Comparison of ENCODE assay signal across 26 cellular contexts in genomic region chr6:16578695-16579094, GRCh38.
"Had no signal": no experiment of that assay in that cellular context is flagged by ENCODE, and none has a peak within 500 bp of the region (broad histone marks: within the 10 kb centered on the region; RNA-seq: fewer than 3 reads in every experiment).

No MANE protein-coding gene starts in this region.

- H3K9ac ChIP-seq: KMS-11 had no signal

- H3K4me1 ChIP-seq: adrenal gland had no signal

- H3K4me2 ChIP-seq: KMS-11 had no signal

- H3K9me3 ChIP-seq: adrenal gland, MG63, SJSA1 had no signal

- H3K4me3 ChIP-seq: adrenal gland, MG63, SJSA1 had no signal

- H3K9me3 Mint-ChIP-seq: activated CD8-positive, alpha-beta T cell treated with anti-CD3 and anti-CD28 coated beads for 36 hours; activated naive CD4-positive, alpha-beta T cell treated with anti-CD3 and anti-CD28 coated beads, Interleukin-2, amount 10 ng/mL, durations not matched to agents 7 days and 5 days; activated naive CD8-positive, alpha-beta T cell treated with anti-CD3 and anti-CD28 coated beads, Interleukin-2, amount 10 ng/mL, durations not matched to agents 7 days and 5 days; activated T-cell treated with anti-CD3 and anti-CD28 coated beads, Interleukin-2, amount 50 U/mL, for 72 hours; activated T-helper 2 cell treated with anti-CD3 and anti-CD28 coated beads, Interferon-gamma antibody, Interleukin-2, Interleukin-4, amounts not matched to agents 10 μg/mL and 5 μg/mL and 100 μg/mL, durations not matched to agents 14 hours and 24 hours and 36 hours; T-helper 1 cell treated with Interleukin-12 subunit alpha and Interleukin-12 subunit beta and Interleukin-4 antibody, amounts not matched to agents 30 μg/mL and 1 μg/mL, for 36 hours had no signal

- H3K4me3 Mint-ChIP-seq: activated CD8-positive, alpha-beta T cell treated with anti-CD3 and anti-CD28 coated beads for 36 hours; activated naive CD4-positive, alpha-beta T cell treated with anti-CD3 and anti-CD28 coated beads, Interleukin-2, amount 10 ng/mL, durations not matched to agents 7 days and 5 days; activated naive CD8-positive, alpha-beta T cell treated with anti-CD3 and anti-CD28 coated beads, Interleukin-2, amount 10 ng/mL, durations not matched to agents 7 days and 5 days; activated T-cell treated with anti-CD3 and anti-CD28 coated beads, Interleukin-2, amount 50 U/mL, for 72 hours; T-helper 1 cell treated with Interleukin-12 subunit alpha and Interleukin-12 subunit beta and Interleukin-4 antibody, amounts not matched to agents 30 μg/mL and 1 μg/mL, for 36 hours had no signal

- H3K27me3 Mint-ChIP-seq: activated CD8-positive, alpha-beta T cell treated with anti-CD3 and anti-CD28 coated beads for 36 hours; activated naive CD4-positive, alpha-beta T cell treated with anti-CD3 and anti-CD28 coated beads, Interleukin-2, amount 10 ng/mL, durations not matched to agents 7 days and 5 days; activated naive CD8-positive, alpha-beta T cell treated with anti-CD3 and anti-CD28 coated beads, Interleukin-2, amount 10 ng/mL, durations not matched to agents 7 days and 5 days had no signal

- FAIRE-seq: RCC 7860 had no signal

- H3K27ac ChIP-seq: adrenal gland, KMS-11, SJSA1 had no signal

- DNase-seq: activated CD4-positive, alpha-beta T cell treated with anti-CD3 and anti-CD28 coated beads for 4 hours; activated CD8-positive, alpha-beta memory T cell treated with anti-CD3 and anti-CD28 coated beads, Interleukin-2, amount 50 U/mL, for 4 hours; activated CD8-positive, alpha-beta T cell treated with anti-CD3 and anti-CD28 coated beads for 36 hours; activated gamma-delta T cell treated with Interleukin-2 at 50 U/mL for 16 hours; activated naive CD4-positive, alpha-beta T cell treated with anti-CD3 and anti-CD28 coated beads, Interleukin-2, amount 10 ng/mL, durations not matched to agents 7 days and 5 days; activated naive CD8-positive, alpha-beta T cell treated with anti-CD3 and anti-CD28 coated beads, Interleukin-2, amount 10 ng/mL, durations not matched to agents 7 days and 5 days; activated T-cell treated with anti-CD3 and anti-CD28 coated beads, Interleukin-2, amount 50 U/mL, for 72 hours; adrenal gland; anterior cingulate cortex; MG63; NCI-H1105; NCI-H1436; NCI-H1694 treated with DMSO at 0.1 percent for 48 hours; NCI-H2029 treated with DMSO at 0.1 percent for 48 hours; NCI-H345; NCI-H510A; NCI-H69; PC-3; SHP77 had no signal

- ATAC-seq: activated CD4-positive, CD25-positive, alpha-beta regulatory T cell treated with anti-CD3 and anti-CD28 coated beads, Interleukin-2, amount 50 U/mL, for 24 hours; activated CD8-positive, alpha-beta T cell treated with anti-CD3 and anti-CD28 coated beads for 36 hours; activated T-cell treated with anti-CD3 and anti-CD28 coated beads, Interleukin-2, amount 50 U/mL, for 72 hours; PC-3; SK-N-SH treated with all-trans-retinoic acid at 6 μM for 48 hours had no signal

- H3K27ac Mint-ChIP-seq: activated CD8-positive, alpha-beta T cell treated with anti-CD3 and anti-CD28 coated beads for 36 hours; activated naive CD4-positive, alpha-beta T cell treated with anti-CD3 and anti-CD28 coated beads, Interleukin-2, amount 10 ng/mL, durations not matched to agents 7 days and 5 days; activated naive CD8-positive, alpha-beta T cell treated with anti-CD3 and anti-CD28 coated beads, Interleukin-2, amount 10 ng/mL, durations not matched to agents 7 days and 5 days; activated T-cell treated with anti-CD3 and anti-CD28 coated beads, Interleukin-2, amount 50 U/mL, for 72 hours; activated T-helper 2 cell treated with anti-CD3 and anti-CD28 coated beads, Interferon-gamma antibody, Interleukin-2, Interleukin-4, amounts not matched to agents 10 μg/mL and 5 μg/mL and 100 μg/mL, durations not matched to agents 14 hours and 24 hours and 36 hours; T-helper 1 cell treated with Interleukin-12 subunit alpha and Interleukin-12 subunit beta and Interleukin-4 antibody, amounts not matched to agents 30 μg/mL and 1 μg/mL, for 36 hours had no signal

- H3K36me3 ChIP-seq: adrenal gland, MG63 had no signal

- H3K27me3 ChIP-seq: adrenal gland, MG63, SJSA1 had no signal
